In genomic region chr5:119409235-119409815, GRCh38 we compare ENCODE assay signal across 13 cellular contexts. TPM values are rescaled to one million over a fixed set of nuclear protein-coding genes. Genes with fewer than 3 reads are reported as not detected.
DNase-seq lines count a peak whose midpoint lies in the region; ATAC-seq and TF ChIP-seq lines count a peak whose summit lies in the region.
"Had no signal": no experiment of that assay in that cellular context is flagged by ENCODE, and none has a peak within 500 bp of the region (broad histone marks: within the 10 kb centered on the region; RNA-seq: fewer than 3 reads in every experiment).

No MANE protein-coding gene starts in this region.

- no peaks in the 10 kb centered on the region for H3K36me3 Mint-ChIP-seq in activated T-helper 17 cell treated with anti-CD3 and anti-CD28 coated beads, Interleukin-2, amount 50 U/mL, for 72 hours (ENCODE audit: low read depth)

- no peaks in the 10 kb centered on the region for H3K9me3 Mint-ChIP-seq in activated T-helper 17 cell treated with anti-CD3 and anti-CD28 coated beads, Interleukin-2, amount 50 U/mL, for 72 hours

- ATAC-seq in GM18858 (IDR thresholded peaks at IDR 0.05; ENCODE audit: unreplicated experiment) (peak; percentile 31), HG02884 (IDR thresholded peaks at IDR 0.05; ENCODE audit: unreplicated experiment) (peak; percentile 39), HG03354 (IDR thresholded peaks at IDR 0.05; ENCODE audit: poor library complexity, severe bottlenecking, unreplicated experiment) (no peak)
- peak; percentile 40 for ATAC-seq in activated T-helper 17 cell treated with anti-CD3 and anti-CD28 coated beads, Interleukin-2, amount 50 U/mL, for 72 hours (replicated peaks)
- ATAC-seq: left colon had no signal

- no peaks in the 10 kb centered on the region for H3K27me3 Mint-ChIP-seq in activated T-helper 17 cell treated with anti-CD3 and anti-CD28 coated beads, Interleukin-2, amount 50 U/mL, for 72 hours

- H3K27ac Mint-ChIP-seq in activated T-helper 17 cell treated with anti-CD3 and anti-CD28 coated beads, Interleukin-2, amount 50 U/mL, for 72 hours, result peak overlapping the region; percentile 25

- peaks cover 18% of the 10 kb centered on the region for H3K4me1 Mint-ChIP-seq in activated T-helper 17 cell treated with anti-CD3 and anti-CD28 coated beads, Interleukin-2, amount 50 U/mL, for 72 hours

- H3K4me3 Mint-ChIP-seq in activated T-helper 17 cell treated with anti-CD3 and anti-CD28 coated beads, Interleukin-2, amount 50 U/mL, for 72 hours, result no peak overlapping the region

- TF ChIP-seq CTCF in GM10266 (IDR thresholded peaks at IDR 0.05; ENCODE audit: control insufficient read depth, insufficient read depth, low read depth, missing control alignments), result peak; percentile 42

- DNase-seq in GM10266 (ENCODE audit: extremely low spot score) (no peak), AG08396 (ENCODE audit: low spot score) (no peak), NK-92 (lab: John Stamatoyannopoulos, UW; ENCODE audit: unreplicated experiment) (no peak)
- no peak for DNase-seq in activated effector memory CD4-positive, alpha-beta T cell treated with Interleukin-2 at 50 U/mL for 16 hours
- DNase-seq: central memory CD4-positive, alpha-beta T cell; left colon; NK-92 treated with Interleukin-12 subunit alpha and Interleukin-12 subunit beta, amount 100 ng/mL, for 24 hours; stimulated activated CD4-positive, alpha-beta T cell treated with anti-CD3 and anti-CD28 coated beads, Interleukin-4, amount 100 ng/mL, for 4 hours; T1000 had no signal

RNA-seq across cellular contexts. Expression of gene HSD17B4, which starts 43.0 kb away (rescaled TPM):
- total RNA-seq in activated T-helper 17 cell treated with anti-CD3 and anti-CD28 coated beads, Interleukin-2, amount 50 U/mL, for 72 hours, result 10 to 100 TPM; 41.4 to 61.8 TPM

RNA-seq across cellular contexts. Expression of gene TNFAIP8, which starts 53.5 kb away (rescaled TPM):
- total RNA-seq in activated T-helper 17 cell treated with anti-CD3 and anti-CD28 coated beads, Interleukin-2, amount 50 U/mL, for 72 hours, result 100 to 1,000 TPM; 129 to 170 TPM
